13 cellular contexts compared by ENCODE assay signal in genomic region chr15:67174446-67174845, GRCh38.
DNase-seq lines count a peak whose midpoint lies in the region; ATAC-seq and TF ChIP-seq lines count a peak whose summit lies in the region.
"Had no signal": no experiment of that assay in that cellular context is flagged by ENCODE, and none has a peak within 500 bp of the region (broad histone marks: within the 10 kb centered on the region; RNA-seq: fewer than 3 reads in every experiment).

No MANE protein-coding gene starts in this region.

- CTCF ChIA-PET in activated CD8-positive, alpha-beta T cell treated with anti-CD3 and anti-CD28 coated beads for 36 hours (lab: Charles Lee) = no interaction called here
- CTCF ChIA-PET in activated CD8-positive, alpha-beta T cell treated with anti-CD3 and anti-CD28 coated beads, Interleukin-2, amount 10 ng/mL, durations not matched to agents 7 days and 5 days (lab: Charles Lee) = interaction anchor here (1.6 kb wide), 1 partner anchor 130 kb away, joined by 4 read pairs; no protein-coding TSS in a partner anchor

- no peaks in the 10 kb centered on the region for H3K9me3 Mint-ChIP-seq in activated CD8-positive, alpha-beta T cell treated with anti-CD3 and anti-CD28 coated beads for 36 hours
- H3K9me3 Mint-ChIP-seq in activated CD8-positive, alpha-beta T cell treated with anti-CD3 and anti-CD28 coated beads, Interleukin-2, amount 10 ng/mL, durations not matched to agents 7 days and 5 days (ENCODE audit: insufficient read depth) = no peaks in the 10 kb centered on the region
- H3K9me3 Mint-ChIP-seq: dendritic cell treated with granulocyte-macrophage colony-stimulating factor and Interleukin-4, amounts not matched to agents 40 ng/mL and 50 ng/mL, for 4 days had no signal

- DNase-seq in activated CD8-positive, alpha-beta T cell treated with anti-CD3 and anti-CD28 coated beads for 36 hours = no peak
- DNase-seq in activated CD8-positive, alpha-beta T cell treated with anti-CD3 and anti-CD28 coated beads, Interleukin-2, amount 10 ng/mL, durations not matched to agents 7 days and 5 days = no peak
- no peak for DNase-seq in T-helper 17 cell
- DNase-seq in esophagus squamous epithelium (lab: John Stamatoyannopoulos, UW) = no peak
- DNase-seq in stomach = no peak
- no peak for DNase-seq in SKM-1 (lab: John Stamatoyannopoulos, UW; ENCODE audit: unreplicated experiment)
- DNase-seq in cerebellum (ENCODE audit: low spot score) = no peak
- DNase-seq in NCI-H69 (lab: John Stamatoyannopoulos, UW) = no peak
- DNase-seq: activated gamma-delta T cell treated with Interleukin-2 at 50 U/mL for 16 hours, NCI-H1436 treated with DMSO at 0.1 percent for 48 hours, NCI-H526 treated with DMSO at 0.1 percent for 48 hours had no signal

- ATAC-seq in activated CD8-positive, alpha-beta T cell treated with anti-CD3 and anti-CD28 coated beads for 36 hours = no peak
- no peak for ATAC-seq in activated CD8-positive, alpha-beta T cell treated with anti-CD3 and anti-CD28 coated beads, Interleukin-2, amount 10 ng/mL, durations not matched to agents 7 days and 5 days
- ATAC-seq in T-helper 17 cell = no peak

- H3K4me1 Mint-ChIP-seq in activated CD8-positive, alpha-beta T cell treated with anti-CD3 and anti-CD28 coated beads for 36 hours (ENCODE audit: low read depth) = peaks cover 42% of the 10 kb centered on the region
- peaks cover 31% of the 10 kb centered on the region for H3K4me1 Mint-ChIP-seq in activated CD8-positive, alpha-beta T cell treated with anti-CD3 and anti-CD28 coated beads, Interleukin-2, amount 10 ng/mL, durations not matched to agents 7 days and 5 days (ENCODE audit: low read depth)
- H3K4me1 Mint-ChIP-seq in T-helper 17 cell = peaks cover 54% of the 10 kb centered on the region

- no peaks in the 10 kb centered on the region for H3K27me3 ChIP-seq in esophagus squamous epithelium
- H3K27me3 ChIP-seq in stomach = no peaks in the 10 kb centered on the region
- H3K27me3 ChIP-seq: SJSA1 had no signal

- peak overlapping the region; percentile 79 for H3K27ac Mint-ChIP-seq in activated CD8-positive, alpha-beta T cell treated with anti-CD3 and anti-CD28 coated beads for 36 hours
- no peak overlapping the region for H3K27ac Mint-ChIP-seq in activated CD8-positive, alpha-beta T cell treated with anti-CD3 and anti-CD28 coated beads, Interleukin-2, amount 10 ng/mL, durations not matched to agents 7 days and 5 days
- H3K27ac Mint-ChIP-seq in T-helper 17 cell = peak overlapping the region; percentile 95
- H3K27ac Mint-ChIP-seq: dendritic cell treated with granulocyte-macrophage colony-stimulating factor and Interleukin-4, amounts not matched to agents 40 ng/mL and 50 ng/mL, for 4 days had no signal

- TF ChIP-seq CTCF in activated CD8-positive, alpha-beta T cell treated with anti-CD3 and anti-CD28 coated beads for 36 hours (IDR thresholded peaks at IDR 0.05) = no peak
- no peak for TF ChIP-seq CTCF in esophagus squamous epithelium (IDR thresholded peaks at IDR 0.05)
- no peak for TF ChIP-seq CTCF in stomach (IDR thresholded peaks at IDR 0.05)

- H3K9me3 ChIP-seq in T-helper 17 cell (ENCODE audit: control insufficient read depth, low read length, poor library complexity, severe bottlenecking) (no peaks in the 10 kb centered on the region), esophagus squamous epithelium (no peaks in the 10 kb centered on the region), stomach (no peaks in the 10 kb centered on the region)
- H3K9me3 ChIP-seq: SJSA1 had no signal

- intact Hi-C loops in activated CD8-positive, alpha-beta T cell treated with anti-CD3 and anti-CD28 coated beads for 36 hours (cut with micrococcal nuclease) = no loop called here
- intact Hi-C loops in esophagus squamous epithelium (cut with DNase I) (no loop called here), stomach (cut with DNase I; ENCODE audit: low total_unique reads) (no loop called here)

- H3K4me3 ChIP-seq in esophagus squamous epithelium = no peak overlapping the region
- no peak overlapping the region for H3K4me3 ChIP-seq in stomach
- H3K4me3 ChIP-seq: SJSA1 had no signal

- H3K36me3 Mint-ChIP-seq in activated CD8-positive, alpha-beta T cell treated with anti-CD3 and anti-CD28 coated beads for 36 hours (ENCODE audit: low read depth) = peaks cover 16% of the 10 kb centered on the region
- peaks cover 52% of the 10 kb centered on the region for H3K36me3 Mint-ChIP-seq in activated CD8-positive, alpha-beta T cell treated with anti-CD3 and anti-CD28 coated beads, Interleukin-2, amount 10 ng/mL, durations not matched to agents 7 days and 5 days (ENCODE audit: low read depth)
- H3K36me3 Mint-ChIP-seq in T-helper 17 cell (ENCODE audit: low read depth) = peaks cover 12% of the 10 kb centered on the region

- 68 to 80% methylated on average over 3 of the region's 3 CpGs for WGBS in esophagus squamous epithelium, 2 donors
- 90 to 99% (median 97%) methylated on average over 3 of the region's 3 CpGs for WGBS in stomach, 5 donors

- TF ChIP-seq POLR2A in esophagus squamous epithelium (IDR thresholded peaks at IDR 0.05) = no peak
- no peak for TF ChIP-seq POLR2A in stomach (IDR thresholded peaks at IDR 0.05)

- H3K4me1 ChIP-seq in esophagus squamous epithelium = peaks cover 32 to 81% (median 54%) of the 10 kb centered on the region in 3 donors
- H3K4me1 ChIP-seq in stomach = peaks cover 32 to 57% (median 42%) of the 10 kb centered on the region in 4 donors

- POLR2A ChIA-PET in activated CD8-positive, alpha-beta T cell treated with anti-CD3 and anti-CD28 coated beads for 36 hours (lab: Charles Lee) = interaction anchor here (0.6 to 0.9 kb wide), 2 partner anchors 9 to 387 kb away, joined by 3 read pairs; no protein-coding TSS in a partner anchor
- POLR2A ChIA-PET in activated CD8-positive, alpha-beta T cell treated with anti-CD3 and anti-CD28 coated beads, Interleukin-2, amount 10 ng/mL, durations not matched to agents 7 days and 5 days (lab: Charles Lee) = interaction anchor here (0.7 kb wide), 1 partner anchor 14 kb away, joined by 3 read pairs; no protein-coding TSS in a partner anchor

- peaks cover 7 to 83% (median 11%) of the 10 kb centered on the region in 3 donors for H3K36me3 ChIP-seq in esophagus squamous epithelium
- peaks cover 7 to 60% (median 50%) of the 10 kb centered on the region in 4 donors for H3K36me3 ChIP-seq in stomach

- H3K27me3 Mint-ChIP-seq in activated CD8-positive, alpha-beta T cell treated with anti-CD3 and anti-CD28 coated beads for 36 hours = no peaks in the 10 kb centered on the region
- H3K27me3 Mint-ChIP-seq in activated CD8-positive, alpha-beta T cell treated with anti-CD3 and anti-CD28 coated beads, Interleukin-2, amount 10 ng/mL, durations not matched to agents 7 days and 5 days (ENCODE audit: low read depth) = no peaks in the 10 kb centered on the region
- H3K27me3 Mint-ChIP-seq in T-helper 17 cell = no peaks in the 10 kb centered on the region

- H3K4me3 Mint-ChIP-seq in activated CD8-positive, alpha-beta T cell treated with anti-CD3 and anti-CD28 coated beads for 36 hours = no peak overlapping the region
- no peak overlapping the region for H3K4me3 Mint-ChIP-seq in activated CD8-positive, alpha-beta T cell treated with anti-CD3 and anti-CD28 coated beads, Interleukin-2, amount 10 ng/mL, durations not matched to agents 7 days and 5 days
- no peak overlapping the region for H3K4me3 Mint-ChIP-seq in T-helper 17 cell
- H3K4me3 Mint-ChIP-seq: dendritic cell treated with granulocyte-macrophage colony-stimulating factor and Interleukin-4, amounts not matched to agents 40 ng/mL and 50 ng/mL, for 4 days had no signal

- TF ChIP-seq EP300 in stomach (IDR thresholded peaks at IDR 0.05) = no peak

- H3K27ac ChIP-seq in esophagus squamous epithelium (peak overlapping the region; percentile 38 to 83 (median 81)), stomach (peak overlapping the region in 4 of 5 donors; percentile 22 to 72 (median 60))
- H3K27ac ChIP-seq: SJSA1 had no signal
